11 cellular contexts compared by ENCODE assay signal in the genomic region with DNA sequence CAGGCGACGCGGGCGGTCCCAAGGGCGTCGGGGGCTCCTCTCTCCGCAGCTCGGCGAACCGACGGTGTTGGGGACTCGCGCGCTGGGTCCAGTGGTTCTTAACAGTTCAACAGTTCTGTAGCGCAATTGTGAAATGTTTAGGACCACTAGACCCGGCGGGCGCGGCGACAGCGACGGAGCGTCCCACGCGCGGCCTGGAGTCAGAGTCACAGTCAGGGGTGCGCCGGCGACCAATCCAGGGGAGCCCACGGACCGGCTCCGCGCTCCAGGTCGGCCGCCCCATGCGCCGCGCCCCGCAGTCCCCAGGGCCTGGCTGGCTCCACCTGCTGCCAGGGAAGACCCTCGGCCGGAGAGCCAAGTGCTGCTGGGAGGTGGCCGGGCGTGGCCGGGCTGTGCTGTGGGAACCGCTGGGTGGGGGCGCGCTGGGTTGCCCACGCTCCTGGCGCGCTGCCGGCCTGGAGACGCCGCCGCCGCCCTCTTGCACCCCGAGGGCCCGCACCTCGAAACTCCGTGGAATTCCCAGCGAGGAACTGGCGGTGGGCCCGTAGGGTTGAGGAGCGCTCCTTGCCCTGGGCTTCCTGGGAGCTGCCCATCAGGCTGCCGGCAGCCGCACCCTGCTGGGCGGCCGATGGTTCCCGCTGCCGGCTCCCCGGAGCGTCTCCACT. TPM values are rescaled to one million over a fixed set of nuclear protein-coding genes. Genes with fewer than 3 reads are reported as not detected.
DNase-seq lines count a peak whose midpoint lies in the region; ATAC-seq and TF ChIP-seq lines count a peak whose summit lies in the region.
"Had no signal": no experiment of that assay in that cellular context is flagged by ENCODE, and none has a peak within 500 bp of the region (broad histone marks: within the 10 kb centered on the region; RNA-seq: fewer than 3 reads in every experiment).

No MANE protein-coding gene starts in this region.

- H3K4me2 ChIP-seq in PC-3 (ENCODE audit: low read length) = peak overlapping the region; percentile 97

- H3K9ac ChIP-seq in PC-3 (ENCODE audit: low read length) = peak overlapping the region; percentile 43

- H3K36me3 ChIP-seq in Caco-2 (ENCODE audit: control insufficient read depth, insufficient read depth, low read length) (no peaks in the 10 kb centered on the region), PC-3 (ENCODE audit: low read depth, low read length) (no peaks in the 10 kb centered on the region), heart right ventricle (no peaks in the 10 kb centered on the region), ovary (no peaks in the 10 kb centered on the region), MG63 (no peaks in the 10 kb centered on the region)

- H3K4me1 ChIP-seq in Caco-2 = peaks cover 13% of the 10 kb centered on the region
- H3K4me1 ChIP-seq in PC-3 (ENCODE audit: insufficient read depth, low read length) = peaks cover 28% of the 10 kb centered on the region
- H3K4me1 ChIP-seq in heart right ventricle = peaks cover 0 to 19% (median 14%) of the 10 kb centered on the region in 9 donors
- peaks cover 2% of the 10 kb centered on the region for H3K4me1 ChIP-seq in ovary (ENCODE audit: insufficient read depth)

- ATAC-seq in PC-3 = no peak
- ATAC-seq in heart right ventricle = no peak
- ATAC-seq in HG03521 (IDR thresholded peaks at IDR 0.05; ENCODE audit: unreplicated experiment) = no peak

- WGBS in heart right ventricle, 2 donors = 3 to 4% methylated on average over 71 of the region's 71 CpGs
- WGBS in ovary, 3 donors = 2 to 4% (median 3%) methylated on average over 54 to 71 of the region's 71 CpGs

- H4K20me1 ChIP-seq in PC-3 (ENCODE audit: low read length) = no peaks in the 10 kb centered on the region

- BruUV-seq in Caco-2 (replicated peaks; lab: Mats Ljungman, UMichigan) (no TSS peak), PC-3 (replicated peaks; lab: Mats Ljungman, UMichigan) (no TSS peak)

- no peak overlapping the region for H3K27ac ChIP-seq in PC-3 (ENCODE audit: low read length)
- no peak overlapping the region for H3K27ac ChIP-seq in heart right ventricle
- no peak overlapping the region for H3K27ac ChIP-seq in ovary

- DNase-seq in Caco-2 (peak in 1 of 2 experiments; percentile 22), PC-3 (no peak), heart right ventricle (peak in 1 of 2 donors; percentile 9), ovary (peak in 4 of 5 donors; percentile 7 to 31 (median 22)), OCI-M1 (lab: John Stamatoyannopoulos, UW) (no peak), MG63 (no peak), NCI-H82 treated with DMSO at 0.1 percent for 48 hours (lab: John Stamatoyannopoulos, UW; ENCODE audit: unreplicated experiment) (no peak)
- DNase-seq: activated T-cell treated with anti-CD3 and anti-CD28 coated beads, Interleukin-2, amount 50 U/mL, for 48 hours; mesenchymal stem cell; NCI-H446 had no signal

- no peaks in the 10 kb centered on the region for H3F3A ChIP-seq in PC-3 (ENCODE audit: low read length, unreplicated experiment)

- intact Hi-C loops in Caco-2 (cut with micrococcal nuclease; ENCODE audit: unreplicated experiment) = no loop called here
- intact Hi-C loops in PC-3 (cut with micrococcal nuclease) = no loop called here
- intact Hi-C loops in heart right ventricle (cut with DNase I) = no loop called here
- intact Hi-C loops in ovary (cut with DNase I) = no loop called here

- POLR2A ChIA-PET in Caco-2 (lab: Charles Lee) (interaction anchor here (0.6 kb wide), 2 partner anchors 571 to 903 kb away, joined by 4 read pairs; no protein-coding TSS in a partner anchor), PC-3 (lab: Charles Lee; ENCODE audit: unreplicated experiment) (no interaction called here)

- no peaks in the 10 kb centered on the region for H3K79me2 ChIP-seq in PC-3 (ENCODE audit: low read length)

- no peaks in the 10 kb centered on the region for H3K9me2 ChIP-seq in PC-3 (replicated peaks; ENCODE audit: low read length)

- no peaks in the 10 kb centered on the region for H3K4me1 Mint-ChIP-seq in Caco-2 (ENCODE audit: low read depth, unreplicated experiment)

- H3K4me3 Mint-ChIP-seq in Caco-2 (ENCODE audit: unreplicated experiment) = peak overlapping the region; percentile 65

- peak overlapping the region; percentile 73 for H2AFZ ChIP-seq in PC-3 (ENCODE audit: low read length)

- H3K9me3 ChIP-seq in Caco-2 (no peaks in the 10 kb centered on the region), PC-3 (ENCODE audit: low read length) (no peaks in the 10 kb centered on the region), heart right ventricle (no peaks in the 10 kb centered on the region), ovary (no peaks in the 10 kb centered on the region), MG63 (no peaks in the 10 kb centered on the region)

- H3K4me3 ChIP-seq in Caco-2 (ENCODE audit: low read depth, low read length) = peak overlapping the region; percentile 56
- H3K4me3 ChIP-seq in PC-3 (ENCODE audit: low read length) = peak overlapping the region; percentile 63
- peak overlapping the region in 6 of 10 donors; percentile 5 to 51 (median 37) for H3K4me3 ChIP-seq in heart right ventricle
- H3K4me3 ChIP-seq in ovary = no peak overlapping the region
- no peak overlapping the region for H3K4me3 ChIP-seq in MG63

- H3K27ac Mint-ChIP-seq in Caco-2 (ENCODE audit: unreplicated experiment) = no peak overlapping the region

- H3K27me3 ChIP-seq in Caco-2 (replicated peaks; ENCODE audit: control insufficient read depth, insufficient read depth, low read length) (no peaks in the 10 kb centered on the region), PC-3 (ENCODE audit: low read length) (peaks cover 6% of the 10 kb centered on the region; the same call in 1 of the 2 replicates), heart right ventricle (peaks cover 21 to 79% (median 62%) of the 10 kb centered on the region in 7 donors), ovary (peaks cover 8% of the 10 kb centered on the region), MG63 (no peaks in the 10 kb centered on the region)

- H3K9me3 Mint-ChIP-seq in Caco-2 (ENCODE audit: unreplicated experiment) = peaks cover 4% of the 10 kb centered on the region

- TF ChIP-seq POLR2A in ovary (IDR thresholded peaks at IDR 0.05) = no peak

- H3K27me3 Mint-ChIP-seq in Caco-2 (ENCODE audit: insufficient read depth, unreplicated experiment) = no peaks in the 10 kb centered on the region

- TF ChIP-seq EP300 in ovary (IDR thresholded peaks at IDR 0.05) = no peak

- CTCF ChIA-PET in Caco-2 (lab: Charles Lee) (interaction anchor here (0.6 to 3.1 kb wide), 4 partner anchors 21 to 1677 kb away, joined by 4 to 9 read pairs (median 6); no protein-coding TSS in a partner anchor), PC-3 (lab: Charles Lee) (no interaction called here)

- TF ChIP-seq CTCF in Caco-2 (IDR thresholded peaks at IDR 0.05; ENCODE audit: insufficient read depth in 1 of 2, low read depth in 1 of 2, low read length in 1 of 2, severe bottlenecking in 1 of 2, unreplicated experiment in 1 of 2) (no peak), PC-3 (conservative IDR thresholded peaks at IDR 0.05; ENCODE audit: low read depth, low read length) (no peak), heart right ventricle (IDR thresholded peaks at IDR 0.05) (no peak), ovary (IDR thresholded peaks at IDR 0.05) (no peak)

- no peaks in the 10 kb centered on the region for H3K36me3 Mint-ChIP-seq in Caco-2 (ENCODE audit: insufficient read depth, unreplicated experiment)

RNA-seq across cellular contexts. Expression of a gene that starts 20.9 kb away (rescaled TPM):
- total RNA-seq in Caco-2 (2022) (4.2 and 5.5 TPM in 2 replicates), PC-3 (2014; rRNA removed) (3.1 TPM in 2 replicates), heart right ventricle (10 to 100 TPM in 1 of 10 donors, 1 to 10 TPM in 9; 5.7 to 12.2 (median 6.7) TPM), ovary (10 to 100 TPM in 3 of 7 donors, 1 to 10 TPM in 4; 1.4 to 16.8 (median 6.4) TPM)
- polyA plus RNA-seq in heart right ventricle (1 to 10 TPM; 4.1 to 5.9 TPM), ovary (1 to 10 TPM in 1 of 2 donors, under 1 TPM in 1; 0.32 to 5.3 TPM)
- 0.92 and 1.1 TPM in 2 replicates for total RNA-seq in MG63 (2014; rRNA removed; shearing (Covaris generic); ENCODE audit: low replicate concordance)

RNA-seq across cellular contexts. Expression of a gene that starts 32.0 kb away (rescaled TPM):
- total RNA-seq in Caco-2 (2022) (not detected in 2 replicates), PC-3 (2014; rRNA removed) (0.22 TPM in 1 of 2 replicates, not detected in the other), heart right ventricle (10 to 100 TPM in 8 of 10 donors, 1 to 10 TPM in 2; 6.0 to 32.0 (median 16.3) TPM), ovary (10 to 100 TPM; 10.5 to 28.8 (median 19.8) TPM)
- polyA plus RNA-seq in heart right ventricle (10 to 100 TPM in 1 of 2 donors, 1 to 10 TPM in 1; 2.8 to 13.8 TPM), ovary (10 to 100 TPM in 1 of 2 donors, under 1 TPM in 1; 0.45 to 11.0 TPM)
- not detected in 2 replicates for total RNA-seq in MG63 (2014; rRNA removed; shearing (Covaris generic); ENCODE audit: low replicate concordance)

Comparison
In these comparisons a context has a peak if more than half of its experiments do, and no peak if none do; other contexts are left out.
1. DNase-seq: peak in ovary (4 of 5); none in PC-3 (single experiment), OCI-M1 (single experiment), MG63 (single experiment) and NCI-H82 treated with DMSO at 0.1 percent for 48 hours (single experiment).
2. H3K4me3 ChIP-seq: peak in Caco-2 (single experiment), PC-3 (single experiment) and heart right ventricle (6 of 10); none in ovary (single experiment) and MG63 (single experiment).